10 cellular contexts compared by ENCODE assay signal in genomic region chr16:29876186-29876577, GRCh38. TPM values are rescaled to one million over a fixed set of nuclear protein-coding genes. Genes with fewer than 3 reads are reported as not detected.
A peak's percentile ranks its signal among the peaks of the same experiment; 100 is the strongest.
DNase-seq lines count a peak whose midpoint lies in the region; ATAC-seq and TF ChIP-seq lines count a peak whose summit lies in the region.
"Had no signal": no experiment of that assay in that cellular context is flagged by ENCODE, and none has a peak within 500 bp of the region (broad histone marks: within the 10 kb centered on the region; RNA-seq: fewer than 3 reads in every experiment).

No MANE protein-coding gene starts in this region.

- DNase-seq in activated CD4-positive, alpha-beta T cell treated with anti-CD3 and anti-CD28 coated beads, Interleukin-2, amount 50 U/mL, for 48 hours = peak; percentile 13 to 30
- DNase-seq in activated CD4-positive, alpha-beta T cell treated with anti-CD3 and anti-CD28 coated beads for 4 hours = no peak
- no peak for DNase-seq in activated CD8-positive, alpha-beta T cell treated with anti-CD3 and anti-CD28 coated beads, Interleukin-2, amount 10 ng/mL, durations not matched to agents 7 days and 5 days
- DNase-seq in chondrocyte (ENCODE audit: low spot score) = no peak
- no peak for DNase-seq in NCI-H1436 treated with DMSO at 0.1 percent for 48 hours (lab: John Stamatoyannopoulos, UW)
- DNase-seq: central memory CD4-positive, alpha-beta T cell; NCI-H1092 treated with DMSO at 0.1 percent for 48 hours had no signal

- H3K9me3 Mint-ChIP-seq in activated CD8-positive, alpha-beta T cell treated with anti-CD3 and anti-CD28 coated beads, Interleukin-2, amount 10 ng/mL, durations not matched to agents 7 days and 5 days (ENCODE audit: insufficient read depth) = no peaks in the 10 kb centered on the region
- no peaks in the 10 kb centered on the region for H3K9me3 Mint-ChIP-seq in stimulated activated memory B cell treated with anti-CD40 and anti-IgM and Interleukin-4, amounts not matched to agents 10 μg/mL and 1 μg/mL and 100 μg/mL, for 72 hours
- no peaks in the 10 kb centered on the region for H3K9me3 Mint-ChIP-seq in chondrocyte (ENCODE audit: low read depth)

- H3K27me3 Mint-ChIP-seq in activated CD8-positive, alpha-beta T cell treated with anti-CD3 and anti-CD28 coated beads, Interleukin-2, amount 10 ng/mL, durations not matched to agents 7 days and 5 days (ENCODE audit: low read depth) = peaks cover 26% of the 10 kb centered on the region
- peaks cover 48% of the 10 kb centered on the region for H3K27me3 Mint-ChIP-seq in stimulated activated memory B cell treated with anti-CD40 and anti-IgM and Interleukin-4, amounts not matched to agents 10 μg/mL and 1 μg/mL and 100 μg/mL, for 72 hours
- peaks cover 23% of the 10 kb centered on the region for H3K27me3 Mint-ChIP-seq in chondrocyte (ENCODE audit: low read depth)

- CTCF ChIA-PET in activated CD8-positive, alpha-beta T cell treated with anti-CD3 and anti-CD28 coated beads, Interleukin-2, amount 10 ng/mL, durations not matched to agents 7 days and 5 days (lab: Charles Lee) = interaction anchor here (1.3 to 2.0 kb wide), 2 partner anchors 91 to 156 kb away, joined by 3 to 7 read pairs; no protein-coding TSS in a partner anchor

- TF ChIP-seq CTCF in chondrocyte (IDR thresholded peaks at IDR 0.05) = no peak

- POLR2A ChIA-PET in activated CD8-positive, alpha-beta T cell treated with anti-CD3 and anti-CD28 coated beads, Interleukin-2, amount 10 ng/mL, durations not matched to agents 7 days and 5 days (lab: Charles Lee) = no interaction called here

- H3K4me3 ChIP-seq in iPS-11a (ENCODE audit: low read depth, low read length) = peak overlapping the region; percentile 35

- peak; percentile 15 for ATAC-seq in activated CD8-positive, alpha-beta T cell treated with anti-CD3 and anti-CD28 coated beads, Interleukin-2, amount 10 ng/mL, durations not matched to agents 7 days and 5 days
- ATAC-seq in stimulated activated memory B cell treated with anti-CD40 and anti-IgM and Interleukin-4, amounts not matched to agents 10 μg/mL and 1 μg/mL and 100 μg/mL, for 72 hours = no peak
- ATAC-seq in HG03025 (IDR thresholded peaks at IDR 0.05; ENCODE audit: low FRiP score, unreplicated experiment) = no peak

- H3K4me1 Mint-ChIP-seq in activated CD8-positive, alpha-beta T cell treated with anti-CD3 and anti-CD28 coated beads, Interleukin-2, amount 10 ng/mL, durations not matched to agents 7 days and 5 days (ENCODE audit: low read depth) = peaks cover 16% of the 10 kb centered on the region
- H3K4me1 Mint-ChIP-seq in stimulated activated memory B cell treated with anti-CD40 and anti-IgM and Interleukin-4, amounts not matched to agents 10 μg/mL and 1 μg/mL and 100 μg/mL, for 72 hours = peaks cover 22% of the 10 kb centered on the region
- H3K4me1 Mint-ChIP-seq in chondrocyte (ENCODE audit: low read depth) = peaks cover 10% of the 10 kb centered on the region

- H3K27ac Mint-ChIP-seq in activated CD8-positive, alpha-beta T cell treated with anti-CD3 and anti-CD28 coated beads, Interleukin-2, amount 10 ng/mL, durations not matched to agents 7 days and 5 days = no peak overlapping the region
- no peak overlapping the region for H3K27ac Mint-ChIP-seq in stimulated activated memory B cell treated with anti-CD40 and anti-IgM and Interleukin-4, amounts not matched to agents 10 μg/mL and 1 μg/mL and 100 μg/mL, for 72 hours
- no peak overlapping the region for H3K27ac Mint-ChIP-seq in chondrocyte (ENCODE audit: unreplicated experiment)

- H3K4me3 Mint-ChIP-seq in activated CD8-positive, alpha-beta T cell treated with anti-CD3 and anti-CD28 coated beads, Interleukin-2, amount 10 ng/mL, durations not matched to agents 7 days and 5 days = peak overlapping the region; percentile 55
- peak overlapping the region; percentile 69 for H3K4me3 Mint-ChIP-seq in stimulated activated memory B cell treated with anti-CD40 and anti-IgM and Interleukin-4, amounts not matched to agents 10 μg/mL and 1 μg/mL and 100 μg/mL, for 72 hours
- H3K4me3 Mint-ChIP-seq in chondrocyte (ENCODE audit: unreplicated experiment) = no peak overlapping the region

- H3K36me3 Mint-ChIP-seq in activated CD8-positive, alpha-beta T cell treated with anti-CD3 and anti-CD28 coated beads, Interleukin-2, amount 10 ng/mL, durations not matched to agents 7 days and 5 days (ENCODE audit: low read depth) = no peaks in the 10 kb centered on the region
- no peaks in the 10 kb centered on the region for H3K36me3 Mint-ChIP-seq in stimulated activated memory B cell treated with anti-CD40 and anti-IgM and Interleukin-4, amounts not matched to agents 10 μg/mL and 1 μg/mL and 100 μg/mL, for 72 hours
- peaks cover 5% of the 10 kb centered on the region for H3K36me3 Mint-ChIP-seq in chondrocyte (ENCODE audit: low read depth)

RNA-seq across cellular contexts. Expression of gene CDIPT, which starts 13.2 kb away (rescaled TPM):
- total RNA-seq in activated CD8-positive, alpha-beta T cell treated with anti-CD3 and anti-CD28 coated beads, Interleukin-2, amount 10 ng/mL, durations not matched to agents 7 days and 5 days = 10 to 100 TPM; 51.1 to 53.2 TPM
- total RNA-seq in chondrocyte = 73.5 to 79.7 TPM (median 78.3 TPM) in 3 replicates

RNA-seq across cellular contexts. Expression of gene SEZ6L2, which starts 23.2 kb away (rescaled TPM):
- total RNA-seq in activated CD8-positive, alpha-beta T cell treated with anti-CD3 and anti-CD28 coated beads, Interleukin-2, amount 10 ng/mL, durations not matched to agents 7 days and 5 days = not detected
- 10.9 to 17.0 TPM (median 16.3 TPM) in 3 replicates for total RNA-seq in chondrocyte

RNA-seq across cellular contexts. Expression of gene ASPHD1, which starts 24.1 kb away (rescaled TPM):
- under 1 TPM in 1 of 2 experiments, not detected in 1; 0.24 TPM for total RNA-seq in activated CD8-positive, alpha-beta T cell treated with anti-CD3 and anti-CD28 coated beads, Interleukin-2, amount 10 ng/mL, durations not matched to agents 7 days and 5 days
- total RNA-seq in chondrocyte = 2.4 to 3.2 TPM (median 2.9 TPM) in 3 replicates

RNA-seq across cellular contexts. Expression of gene KCTD13, which starts 49.8 kb away (rescaled TPM):
- 10 to 100 TPM; 33.8 to 35.5 TPM for total RNA-seq in activated CD8-positive, alpha-beta T cell treated with anti-CD3 and anti-CD28 coated beads, Interleukin-2, amount 10 ng/mL, durations not matched to agents 7 days and 5 days
- 19.3 to 21.1 TPM (median 20.3 TPM) in 3 replicates for total RNA-seq in chondrocyte

RNA-seq across cellular contexts. Expression of gene MVP, which starts 55.9 kb away (rescaled TPM):
- 100 to 1,000 TPM; 122 to 125 TPM for total RNA-seq in activated CD8-positive, alpha-beta T cell treated with anti-CD3 and anti-CD28 coated beads, Interleukin-2, amount 10 ng/mL, durations not matched to agents 7 days and 5 days
- total RNA-seq in chondrocyte = 101 to 132 TPM (median 106 TPM) in 3 replicates

Comparison
In these comparisons a context has a peak if more than half of its experiments do, and no peak if none do; other contexts are left out.
1. DNase-seq: peak in activated CD4-positive, alpha-beta T cell treated with anti-CD3 and anti-CD28 coated beads, Interleukin-2, amount 50 U/mL, for 48 hours (2 of 2); none in activated CD4-positive, alpha-beta T cell treated with anti-CD3 and anti-CD28 coated beads for 4 hours (0 of 2), activated CD8-positive, alpha-beta T cell treated with anti-CD3 and anti-CD28 coated beads, Interleukin-2, amount 10 ng/mL, durations not matched to agents 7 days and 5 days (single experiment), chondrocyte (single experiment) and NCI-H1436 treated with DMSO at 0.1 percent for 48 hours (single experiment).
2. RNA of gene SEZ6L2, which starts 23.2 kb away (total RNA-seq): 10.9 to 17.0 TPM in chondrocyte; not detected in activated CD8-positive, alpha-beta T cell treated with anti-CD3 and anti-CD28 coated beads, Interleukin-2, amount 10 ng/mL, durations not matched to agents 7 days and 5 days; every median in the first group is over 10 times any median in the second.